ENCODE assay signal across 22 cellular contexts in genomic region chr3:13607821-13608620, GRCh38. TPM values are rescaled to one million over a fixed set of nuclear protein-coding genes. Genes with fewer than 3 reads are reported as not detected.
"Had no signal": no experiment of that assay in that cellular context is flagged by ENCODE, and none has a peak within 500 bp of the region (broad histone marks: within the 10 kb centered on the region; RNA-seq: fewer than 3 reads in every experiment).

No MANE protein-coding gene starts in this region.

- H3K36me3 ChIP-seq: ascending aorta, lower lobe of right lung, upper lobe of left lung had no signal

- H3K4me1 ChIP-seq: ascending aorta, lower lobe of right lung, parathyroid adenoma, upper lobe of left lung had no signal

- H3K27me3 Mint-ChIP-seq: activated CD8-positive, alpha-beta T cell treated with anti-CD3 and anti-CD28 coated beads for 36 hours; activated naive CD8-positive, alpha-beta T cell treated with anti-CD3 and anti-CD28 coated beads, Interleukin-2, amount 10 ng/mL, durations not matched to agents 7 days and 5 days had no signal

- H3K4me1 Mint-ChIP-seq: activated naive CD8-positive, alpha-beta T cell treated with anti-CD3 and anti-CD28 coated beads, Interleukin-2, amount 10 ng/mL, durations not matched to agents 7 days and 5 days; WTC11 had no signal

- H3K9me3 Mint-ChIP-seq: activated CD8-positive, alpha-beta T cell treated with anti-CD3 and anti-CD28 coated beads for 36 hours; activated naive CD8-positive, alpha-beta T cell treated with anti-CD3 and anti-CD28 coated beads, Interleukin-2, amount 10 ng/mL, durations not matched to agents 7 days and 5 days; neural crest cell had no signal

- ATAC-seq: activated CD8-positive, alpha-beta T cell treated with anti-CD3 and anti-CD28 coated beads for 36 hours; left cardiac atrium; lower lobe of right lung; WTC11 had no signal

- H3K9me3 ChIP-seq: ascending aorta, lower lobe of right lung, upper lobe of left lung had no signal

- H2AFZ ChIP-seq: parathyroid adenoma had no signal

- H3K36me3 Mint-ChIP-seq: activated naive CD8-positive, alpha-beta T cell treated with anti-CD3 and anti-CD28 coated beads, Interleukin-2, amount 10 ng/mL, durations not matched to agents 7 days and 5 days; WTC11 had no signal

- H3K27me3 ChIP-seq: ascending aorta, dorsolateral prefrontal cortex, upper lobe of left lung had no signal

- FAIRE-seq: bronchial epithelial cell, TTC549 had no signal

- H3K4me3 Mint-ChIP-seq: activated CD8-positive, alpha-beta T cell treated with anti-CD3 and anti-CD28 coated beads for 36 hours; activated naive CD8-positive, alpha-beta T cell treated with anti-CD3 and anti-CD28 coated beads, Interleukin-2, amount 10 ng/mL, durations not matched to agents 7 days and 5 days; neural crest cell; WTC11 had no signal

- DNase-seq: activated CD4-positive, alpha-beta T cell treated with anti-CD3 and anti-CD28 coated beads for 48 hours; activated CD8-positive, alpha-beta memory T cell treated with anti-CD3 and anti-CD28 coated beads, Interleukin-2, amount 50 U/mL, for 4 hours; activated CD8-positive, alpha-beta T cell treated with anti-CD3 and anti-CD28 coated beads for 36 hours; activated naive CD8-positive, alpha-beta T cell treated with anti-CD3 and anti-CD28 coated beads, Interleukin-2, amount 10 ng/mL, durations not matched to agents 7 days and 5 days; activated T-cell treated with anti-CD3 and anti-CD28 coated beads, Interleukin-2, amount 50 U/mL, for 48 hours; erythroblast; left cardiac atrium; lower lobe of right lung; midbrain; stimulated activated CD4-positive, alpha-beta T cell treated with anti-CD3 and anti-CD28 coated beads, Interleukin-15, amount 100 ng/mL, for 24 hours; stimulated activated CD4-positive, alpha-beta T cell treated with anti-CD3 and anti-CD28 coated beads, Interleukin-4, amount 100 ng/mL, for 24 hours; stimulated activated naive CD4-positive, alpha-beta T cell treated with Interleukin-2 at 50 U/mL for 16 hours; SW 1271 had no signal

- H3K9ac ChIP-seq: parathyroid adenoma had no signal

- H3K27ac ChIP-seq: ascending aorta, dorsolateral prefrontal cortex, lower lobe of right lung, parathyroid adenoma, upper lobe of left lung had no signal

- H3K27ac Mint-ChIP-seq: activated CD8-positive, alpha-beta T cell treated with anti-CD3 and anti-CD28 coated beads for 36 hours; WTC11 had no signal

- H3K4me3 ChIP-seq: ascending aorta, dorsolateral prefrontal cortex, lower lobe of right lung, upper lobe of left lung had no signal

RNA-seq across cellular contexts. Expression of gene FBLN2, which starts 59.1 kb away (rescaled TPM):
- total RNA-seq: T-helper 2 cell treated with Interferon-gamma antibody and Interleukin-4, amounts not matched to agents 100 ng/mL and 5 ng/mL, for 36 hours had no signal
